Comparison of ENCODE assay signal across 11 cellular contexts in genomic region chr19:51337861-51338562, GRCh38. TPM values are rescaled to one million over a fixed set of nuclear protein-coding genes. Genes with fewer than 3 reads are reported as not detected.
DNase-seq lines count a peak whose midpoint lies in the region; ATAC-seq and TF ChIP-seq lines count a peak whose summit lies in the region.
"Had no signal": no experiment of that assay in that cellular context is flagged by ENCODE, and none has a peak within 500 bp of the region (broad histone marks: within the 10 kb centered on the region; RNA-seq: fewer than 3 reads in every experiment).

No MANE protein-coding gene starts in this region.

- H3K27me3 Mint-ChIP-seq in CD14-positive monocyte (ENCODE audit: low read depth in 3 of 3), result peaks cover 22 to 25% (median 23%) of the 10 kb centered on the region in 3 donors
- no peaks in the 10 kb centered on the region for H3K27me3 Mint-ChIP-seq in activated T-helper 17 cell treated with anti-CD3 and anti-CD28 coated beads, Interleukin-2, amount 50 U/mL, for 72 hours
- peaks cover 0 to 24% (median 19%) of the 10 kb centered on the region in 3 donors for H3K27me3 Mint-ChIP-seq in naive B cell

- H3K36me3 ChIP-seq in H7 (replicated peaks; ENCODE audit: control insufficient read depth, insufficient read depth, low read length), result peaks cover 2% of the 10 kb centered on the region; the same call in 1 of the 2 replicates

- no peak for DNase-seq in CD14-positive monocyte (ENCODE audit: low spot score)
- peak; percentile 57 for DNase-seq in H7
- no peak for DNase-seq in naive B cell
- no peak for DNase-seq in KG1 (lab: John Stamatoyannopoulos, UW)
- DNase-seq in H4 (ENCODE audit: low spot score), result no peak
- DNase-seq in GM03348 (ENCODE audit: low spot score), result no peak

- no peak for TF ChIP-seq CTCF in CD14-positive monocyte (IDR thresholded peaks at IDR 0.05)

- intact Hi-C loops in CD14-positive monocyte (cut with micrococcal nuclease), result loop anchor here (2.0 to 5.0 kb wide), 3 partner anchors 99 to 319 kb away; no protein-coding TSS in a partner anchor

- peaks cover 9% of the 10 kb centered on the region for H3K27me3 ChIP-seq in H7 (ENCODE audit: control insufficient read depth, insufficient read depth, low read length)

- H3K27ac Mint-ChIP-seq in CD14-positive monocyte (peak overlapping the region in 1 of 7 donors; percentile 11), naive B cell (peak overlapping the region in 2 of 6 donors; percentile 15 to 71)
- H3K27ac Mint-ChIP-seq in activated T-helper 17 cell treated with anti-CD3 and anti-CD28 coated beads, Interleukin-2, amount 50 U/mL, for 72 hours, result peak overlapping the region; percentile 55

- peaks cover 0 to 4% (median 2%) of the 10 kb centered on the region in 7 donors for H3K9me3 Mint-ChIP-seq in CD14-positive monocyte
- no peaks in the 10 kb centered on the region for H3K9me3 Mint-ChIP-seq in activated T-helper 17 cell treated with anti-CD3 and anti-CD28 coated beads, Interleukin-2, amount 50 U/mL, for 72 hours
- peaks cover 0 to 2% (median 0%) of the 10 kb centered on the region in 7 donors for H3K9me3 Mint-ChIP-seq in naive B cell

- peak overlapping the region; percentile 79; the same call in 1 of the 2 replicates for H3K4me3 ChIP-seq in H7 (ENCODE audit: insufficient read depth, low read depth, low read length)

- no peak for ATAC-seq in activated T-helper 17 cell treated with anti-CD3 and anti-CD28 coated beads, Interleukin-2, amount 50 U/mL, for 72 hours (replicated peaks)
- ATAC-seq in naive B cell (ENCODE audit: low read depth in 2 of 2) (no peak), GM18502 (IDR thresholded peaks at IDR 0.05; ENCODE audit: poor library complexity, unreplicated experiment) (no peak)

- H3K4me1 Mint-ChIP-seq in CD14-positive monocyte (peaks cover 18% of the 10 kb centered on the region), naive B cell (peaks cover 29 to 33% (median 31%) of the 10 kb centered on the region in 3 donors)
- H3K4me1 Mint-ChIP-seq in activated T-helper 17 cell treated with anti-CD3 and anti-CD28 coated beads, Interleukin-2, amount 50 U/mL, for 72 hours, result peaks cover 7% of the 10 kb centered on the region

- H3K36me3 Mint-ChIP-seq in CD14-positive monocyte, result peaks cover 0 to 2% of the 10 kb centered on the region in 2 donors
- H3K36me3 Mint-ChIP-seq in activated T-helper 17 cell treated with anti-CD3 and anti-CD28 coated beads, Interleukin-2, amount 50 U/mL, for 72 hours (ENCODE audit: low read depth), result no peaks in the 10 kb centered on the region
- H3K36me3 Mint-ChIP-seq in naive B cell, result no peaks in the 10 kb centered on the region

- H3K4me3 Mint-ChIP-seq in CD14-positive monocyte, result peak overlapping the region; percentile 89 to 97
- peak overlapping the region; percentile 86 for H3K4me3 Mint-ChIP-seq in activated T-helper 17 cell treated with anti-CD3 and anti-CD28 coated beads, Interleukin-2, amount 50 U/mL, for 72 hours
- peak overlapping the region; percentile 35 to 96 (median 92) for H3K4me3 Mint-ChIP-seq in naive B cell

RNA-seq across cellular contexts. Expression of gene VSIG10L, which starts 3.9 kb away (rescaled TPM):
- polyA plus RNA-seq in CD14-positive monocyte, result under 1 TPM; 0.62 to 0.73 TPM
- 9.6 and 13.2 TPM in 2 replicates for total RNA-seq in H7 (2014; rRNA removed; shearing (Covaris generic))
- total RNA-seq in activated T-helper 17 cell treated with anti-CD3 and anti-CD28 coated beads, Interleukin-2, amount 50 U/mL, for 72 hours, result 1 to 10 TPM; 1.2 to 5.2 TPM
- 1 to 10 TPM in 2 of 6 donors, under 1 TPM in 3, not detected in 1; 0.40 to 1.3 (median 0.84) TPM for polyA plus RNA-seq in naive B cell (ENCODE audit: low read depth in 6 of 6)
- total RNA-seq in H4 (2014; rRNA removed; shearing (Covaris generic)), result 8.0 and 8.5 TPM in 2 replicates

RNA-seq across cellular contexts. Expression of gene IGLON5, which starts 26.6 kb away (rescaled TPM):
- polyA plus RNA-seq in CD14-positive monocyte (not detected), naive B cell (ENCODE audit: low read depth in 6 of 6) (not detected)
- total RNA-seq in H7 (2014; rRNA removed; shearing (Covaris generic)), result 18.2 and 24.5 TPM in 2 replicates
- under 1 TPM; 0.09 to 0.32 TPM for total RNA-seq in activated T-helper 17 cell treated with anti-CD3 and anti-CD28 coated beads, Interleukin-2, amount 50 U/mL, for 72 hours
- 0.72 and 1.2 TPM in 2 replicates for total RNA-seq in H4 (2014; rRNA removed; shearing (Covaris generic))
- total RNA-seq: SJSA1 had no signal

RNA-seq across cellular contexts. Expression of gene ETFB, which starts 28.2 kb away (rescaled TPM):
- polyA plus RNA-seq in CD14-positive monocyte (10 to 100 TPM; 51.0 to 63.0 TPM), naive B cell (ENCODE audit: low read depth in 6 of 6) (100 to 1,000 TPM in 3 of 6 donors, 10 to 100 TPM in 3; 72.7 to 167 (median 101) TPM)
- 106 and 125 TPM in 2 replicates for total RNA-seq in H7 (2014; rRNA removed; shearing (Covaris generic))
- 100 to 1,000 TPM in 1 of 2 donors, 10 to 100 TPM in 1; 67.0 to 101 TPM for total RNA-seq in activated T-helper 17 cell treated with anti-CD3 and anti-CD28 coated beads, Interleukin-2, amount 50 U/mL, for 72 hours
- 397 and 449 TPM in 2 replicates for total RNA-seq in H4 (2014; rRNA removed; shearing (Covaris generic))

RNA-seq across cellular contexts. Expression of gene CLDND2, which starts 30.8 kb away (rescaled TPM):
- polyA plus RNA-seq in CD14-positive monocyte (not detected), naive B cell (ENCODE audit: low read depth in 6 of 6) (1 to 10 TPM in 1 of 6 donors, under 1 TPM in 1, not detected in 4; 0.46 to 1.2 TPM)
- total RNA-seq in H7 (2014; rRNA removed; shearing (Covaris generic)), result 0.89 and 1.2 TPM in 2 replicates
- 1 to 10 TPM in 1 of 2 donors, under 1 TPM in 1; 0.37 to 1.5 TPM for total RNA-seq in activated T-helper 17 cell treated with anti-CD3 and anti-CD28 coated beads, Interleukin-2, amount 50 U/mL, for 72 hours
- total RNA-seq in H4 (2014; rRNA removed; shearing (Covaris generic)), result 0.97 TPM in 1 of 2 replicates, not detected in the other
- total RNA-seq: omental fat pad, SJSA1, subcutaneous adipose tissue had no signal

RNA-seq across cellular contexts. Expression of gene NKG7, which starts 34.4 kb away (rescaled TPM):
- polyA plus RNA-seq in CD14-positive monocyte (10 to 100 TPM; 16.4 to 19.9 TPM), naive B cell (ENCODE audit: low read depth in 6 of 6) (10 to 100 TPM in 1 of 6 donors, 1 to 10 TPM in 5; 4.3 to 12.6 (median 7.2) TPM)
- not detected in 2 replicates for total RNA-seq in H7 (2014; rRNA removed; shearing (Covaris generic))
- total RNA-seq in activated T-helper 17 cell treated with anti-CD3 and anti-CD28 coated beads, Interleukin-2, amount 50 U/mL, for 72 hours, result 10 to 100 TPM; 15.2 to 19.8 TPM
- not detected in 2 replicates for total RNA-seq in H4 (2014; rRNA removed; shearing (Covaris generic))
- total RNA-seq: SJSA1 had no signal
